21 cellular contexts compared by ENCODE assay signal in the genomic region with DNA sequence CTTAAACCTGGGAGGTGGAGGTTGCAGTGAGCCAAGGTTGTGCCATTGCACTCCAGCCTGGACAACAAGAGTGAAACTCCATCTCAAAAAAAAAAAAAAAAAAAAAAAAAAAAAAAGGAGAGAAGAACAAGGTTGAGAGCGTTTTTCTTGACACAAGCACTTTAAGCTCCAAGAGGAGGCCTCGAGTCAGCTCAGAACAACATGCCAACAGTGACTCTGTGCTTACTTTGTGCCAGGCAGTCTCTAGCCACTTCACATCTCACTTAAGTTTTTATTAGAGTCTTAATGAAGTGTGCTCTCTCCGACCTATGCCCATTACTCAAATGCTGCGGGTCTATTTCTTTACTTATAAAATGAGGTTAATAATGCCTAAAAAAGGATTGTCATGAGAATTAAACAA.
"Had no signal": no experiment of that assay in that cellular context is flagged by ENCODE, and none has a peak within 500 bp of the region (broad histone marks: within the 10 kb centered on the region; RNA-seq: fewer than 3 reads in every experiment).

No MANE protein-coding gene starts in this region.

- H3K27ac Mint-ChIP-seq: activated CD4-positive, alpha-beta T cell treated with anti-CD3 and anti-CD28 coated beads, Interleukin-2, amount 10 ng/mL, durations not matched to agents 24 days and 14 days; activated naive CD8-positive, alpha-beta T cell treated with anti-CD3 and anti-CD28 coated beads for 36 hours; nephron progenitor cell had no signal

- H3K9me3 Mint-ChIP-seq: activated CD4-positive, alpha-beta T cell treated with anti-CD3 and anti-CD28 coated beads, Interleukin-2, amount 10 ng/mL, durations not matched to agents 24 days and 14 days; activated CD8-positive, alpha-beta T cell treated with anti-CD3 and anti-CD28 coated beads for 36 hours; activated naive CD8-positive, alpha-beta T cell treated with anti-CD3 and anti-CD28 coated beads for 36 hours; endodermal cell; nephron progenitor cell had no signal

- H3K4me3 ChIP-seq: esophagus squamous epithelium, gastroesophageal sphincter, pancreas, tibial artery had no signal

- ATAC-seq: activated CD4-positive, CD25-positive, alpha-beta regulatory T cell treated with anti-CD3 and anti-CD28 coated beads, Interleukin-2, amount 50 U/mL, for 24 hours; activated CD8-positive, alpha-beta T cell treated with anti-CD3 and anti-CD28 coated beads for 36 hours; gastroesophageal sphincter; pancreas; right cardiac atrium; stimulated activated naive CD8-positive, alpha-beta T cell treated with anti-CD3 and anti-CD28 coated beads, Interleukin-15, Interleukin-2, amounts not matched to agents 100 U/mL and 50 U/mL, for 24 hours had no signal

- H3K27ac ChIP-seq: gastroesophageal sphincter, tibial artery, VCaP had no signal

- H3K9me3 ChIP-seq: esophagus squamous epithelium, gastroesophageal sphincter, pancreas, tibial artery had no signal

- H3K27me3 ChIP-seq: esophagus squamous epithelium, gastroesophageal sphincter, pancreas, tibial artery had no signal

- H3K4me3 Mint-ChIP-seq: activated CD4-positive, alpha-beta T cell treated with anti-CD3 and anti-CD28 coated beads, Interleukin-2, amount 10 ng/mL, durations not matched to agents 24 days and 14 days; activated CD8-positive, alpha-beta T cell treated with anti-CD3 and anti-CD28 coated beads for 36 hours; activated naive CD8-positive, alpha-beta T cell treated with anti-CD3 and anti-CD28 coated beads for 36 hours; endodermal cell; nephron progenitor cell had no signal

- DNase-seq: activated CD4-positive, alpha-beta T cell treated with anti-CD3 and anti-CD28 coated beads, Interleukin-2, amount 10 ng/mL, durations not matched to agents 24 days and 14 days; activated CD8-positive, alpha-beta T cell treated with anti-CD3 and anti-CD28 coated beads for 36 hours; activated gamma-delta T cell treated with Interleukin-2 at 50 U/mL for 16 hours; activated naive CD8-positive, alpha-beta T cell treated with anti-CD3 and anti-CD28 coated beads for 36 hours; activated T-cell treated with anti-CD3 and anti-CD28 coated beads, Interleukin-2, amount 50 U/mL, for 1 hour; amniotic stem cell; cortex of kidney; endodermal cell; esophagus squamous epithelium; head of caudate nucleus; mesenchymal stem cell; nephron progenitor cell; pancreas; right cardiac atrium; stimulated activated CD4-positive, alpha-beta T cell treated with anti-CD3 and anti-CD28 coated beads, Interleukin-4, amount 100 ng/mL, for 24 hours; stimulated activated naive CD8-positive, alpha-beta T cell treated with anti-CD3 and anti-CD28 coated beads, Interleukin-15, Interleukin-2, amounts not matched to agents 100 U/mL and 50 U/mL, for 24 hours; SW 1271; tibial artery had no signal

- H3K27me3 Mint-ChIP-seq: activated CD4-positive, alpha-beta T cell treated with anti-CD3 and anti-CD28 coated beads, Interleukin-2, amount 10 ng/mL, durations not matched to agents 24 days and 14 days; activated CD8-positive, alpha-beta T cell treated with anti-CD3 and anti-CD28 coated beads for 36 hours; activated naive CD8-positive, alpha-beta T cell treated with anti-CD3 and anti-CD28 coated beads for 36 hours had no signal
